20 cellular contexts compared by ENCODE assay signal in the genomic region with DNA sequence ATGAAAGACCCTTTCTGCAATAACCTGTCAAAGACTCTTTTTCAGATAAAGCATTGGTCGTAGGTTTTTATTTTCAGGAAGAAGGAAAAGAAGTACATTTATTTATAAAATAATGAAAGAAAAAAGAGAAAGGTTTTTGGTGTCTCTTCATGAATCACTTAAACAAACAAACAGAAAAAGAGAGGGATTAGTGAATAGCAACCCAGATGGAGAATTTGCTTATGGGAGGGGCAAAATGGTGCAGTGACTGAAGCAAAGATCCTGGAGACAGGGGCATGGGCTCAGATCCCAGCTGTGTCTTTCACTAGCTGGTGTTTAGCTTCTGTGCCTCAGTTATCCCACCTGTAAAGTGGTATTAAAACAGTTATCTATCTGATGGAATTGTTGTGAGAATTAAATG.
DNase-seq lines count a peak whose midpoint lies in the region; ATAC-seq lines count a peak whose summit lies in the region.
"Had no signal": no experiment of that assay in that cellular context is flagged by ENCODE, and none has a peak within 500 bp of the region (broad histone marks: within the 10 kb centered on the region; RNA-seq: fewer than 3 reads in every experiment).

No MANE protein-coding gene starts in this region.

- no peak overlapping the region for H3K9ac ChIP-seq in Karpas-422 (ENCODE audit: low read length)
- H3K9ac ChIP-seq in mesenchymal stem cell (ENCODE audit: low read length) = no peak overlapping the region

- no peak overlapping the region for H4K91ac ChIP-seq in mesenchymal stem cell (ENCODE audit: low read length)

- H3K36me3 ChIP-seq in Karpas-422 (ENCODE audit: insufficient read depth, low read length) = no peaks in the 10 kb centered on the region
- H3K36me3 ChIP-seq in mesenchymal stem cell (ENCODE audit: control insufficient read depth in 1 of 2, insufficient read depth in 2 of 2, low read depth in 1 of 2, low read length in 2 of 2) = no peaks in the 10 kb centered on the region
- H3K36me3 ChIP-seq: BE2C had no signal

- no peaks in the 10 kb centered on the region for H3K9me3 ChIP-seq in Karpas-422 (ENCODE audit: low read length)
- H3K9me3 ChIP-seq in mesenchymal stem cell (ENCODE audit: control insufficient read depth, low read length) = no peaks in the 10 kb centered on the region
- H3K9me3 ChIP-seq: BE2C had no signal

- no peak overlapping the region for H3K4me3 ChIP-seq in Karpas-422 (ENCODE audit: low read length)
- H3K4me3 ChIP-seq in mesenchymal stem cell (ENCODE audit: insufficient read depth in 1 of 2, low read depth in 1 of 2, low read length in 2 of 2) = no peak overlapping the region
- H3K4me3 ChIP-seq: GM12878 had no signal

- H3K9me2 ChIP-seq in Karpas-422 (replicated peaks; ENCODE audit: insufficient read depth, low read length) = no peaks in the 10 kb centered on the region

- H3K4me2 ChIP-seq in Karpas-422 (ENCODE audit: low read depth, low read length, poor library complexity, severe bottlenecking) = no peak overlapping the region
- no peak overlapping the region for H3K4me2 ChIP-seq in mesenchymal stem cell (ENCODE audit: low read length, poor library complexity, severe bottlenecking)

- H3K79me1 ChIP-seq in mesenchymal stem cell (replicated peaks; ENCODE audit: low read length, poor library complexity, severe bottlenecking) = no peaks in the 10 kb centered on the region

- H3K23ac ChIP-seq in mesenchymal stem cell (ENCODE audit: low read length in 2 of 2) = no peak overlapping the region

- no peak for ATAC-seq in GM19351 (IDR thresholded peaks at IDR 0.05; ENCODE audit: unreplicated experiment)
- ATAC-seq: GM12878, Panc1 had no signal

- H2BK5ac ChIP-seq in mesenchymal stem cell (ENCODE audit: low read depth, low read length, poor library complexity, severe bottlenecking) = no peak overlapping the region

- H3K27me3 ChIP-seq in Karpas-422 (ENCODE audit: low read length) (no peaks in the 10 kb centered on the region), mesenchymal stem cell (ENCODE audit: control insufficient read depth in 1 of 2, insufficient read depth in 1 of 2, low read length in 2 of 2) (no peaks in the 10 kb centered on the region)
- H3K27me3 ChIP-seq: BE2C had no signal

- no peak overlapping the region for H3K14ac ChIP-seq in mesenchymal stem cell (ENCODE audit: low read length in 2 of 2)

- DNase-seq in DMS53 treated with DMSO at 0.1 percent for 48 hours (lab: John Stamatoyannopoulos, UW; ENCODE audit: unreplicated experiment) (peak; percentile 4), Karpas-422 (no peak), dedifferentiated amniotic fluid mesenchymal stem cell (ENCODE audit: extremely low spot score) (peak; percentile 30), mesenchymal stem cell (peak; percentile 28), NCI-H345 (lab: John Stamatoyannopoulos, UW) (no peak), mesenteric fat pad (ENCODE audit: low spot score) (no peak)
- DNase-seq: BE2C; Calu3; CD4-positive, alpha-beta T cell; DMS79; GDM1; GOT3; KG1; NCI-H1105 treated with DMSO at 0.1 percent for 48 hours; NCI-H187; NCI-H2171; NCI-H748 treated with DMSO at 0.1 percent for 48 hours had no signal

- no CpG with 5 or more reads among the region's 1 CpG for WGBS in mesenchymal stem cell

- H2BK12ac ChIP-seq in mesenchymal stem cell (ENCODE audit: low read length in 2 of 2) = no peak overlapping the region

- no peak overlapping the region for H2BK15ac ChIP-seq in mesenchymal stem cell (ENCODE audit: low read depth, poor library complexity, severe bottlenecking)

- H3K27ac ChIP-seq in Karpas-422 (ENCODE audit: low read length) (no peak overlapping the region), mesenchymal stem cell (ENCODE audit: low read length, poor library complexity, severe bottlenecking) (no peak overlapping the region)

- H2AK5ac ChIP-seq in mesenchymal stem cell (ENCODE audit: low read length, severe bottlenecking) = no peak overlapping the region

- no peak overlapping the region for H4K8ac ChIP-seq in mesenchymal stem cell (ENCODE audit: low read length)

- H3K4ac ChIP-seq in mesenchymal stem cell (ENCODE audit: low read depth in 1 of 2, low read length in 2 of 2) = no peak overlapping the region

- peak overlapping the region; percentile 41; the same call in 1 of the 2 replicates for H2AFZ ChIP-seq in Karpas-422 (ENCODE audit: low read length)
- peak overlapping the region; percentile 14 for H2AFZ ChIP-seq in mesenchymal stem cell (ENCODE audit: low read depth, low read length)

- H3K79me2 ChIP-seq in Karpas-422 (ENCODE audit: low read length) = no peaks in the 10 kb centered on the region

- no peak overlapping the region for H3K18ac ChIP-seq in mesenchymal stem cell (ENCODE audit: low read depth in 1 of 2, low read length in 2 of 2)

- no peak overlapping the region for H2BK120ac ChIP-seq in mesenchymal stem cell (ENCODE audit: low read depth, low read length)

- H4K20me1 ChIP-seq in Karpas-422 (ENCODE audit: insufficient read depth, low read depth, low read length) = no peaks in the 10 kb centered on the region

- H3K4me1 ChIP-seq in Karpas-422 (ENCODE audit: low read length) (no peaks in the 10 kb centered on the region; the same call in 1 of the 2 replicates), mesenchymal stem cell (ENCODE audit: control insufficient read depth, insufficient read depth, low read depth, low read length) (no peaks in the 10 kb centered on the region)
- H3K4me1 ChIP-seq: BE2C had no signal

Comparison
In these comparisons a context has a peak if more than half of its experiments do, and no peak if none do; other contexts are left out.
1. DNase-seq: peak in DMS53 treated with DMSO at 0.1 percent for 48 hours (single experiment), dedifferentiated amniotic fluid mesenchymal stem cell (single experiment) and mesenchymal stem cell (single experiment); none in Karpas-422 (single experiment), NCI-H345 (single experiment) and mesenteric fat pad (single experiment).